Comparison of ENCODE assay signal across 11 cellular contexts in the genomic region with DNA sequence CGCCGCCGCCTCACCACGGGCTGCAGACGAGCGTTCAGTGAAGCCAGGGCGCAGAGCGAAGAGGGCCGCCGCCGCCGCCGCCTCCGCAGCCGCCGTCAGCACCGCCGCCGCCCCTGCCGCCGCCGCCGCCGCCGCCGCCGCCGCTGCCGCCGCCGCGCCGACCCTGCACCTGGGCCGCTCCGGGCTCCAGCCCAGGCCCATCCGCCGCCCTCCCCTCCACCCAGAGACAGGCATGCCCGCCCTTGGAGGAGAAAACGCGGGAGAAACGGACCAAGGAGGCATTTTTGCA. TPM values are rescaled to one million over a fixed set of nuclear protein-coding genes. Genes with fewer than 3 reads are reported as not detected.
A peak's percentile ranks its signal among the peaks of the same experiment; 100 is the strongest.
DNase-seq lines count a peak whose midpoint lies in the region; ATAC-seq lines count a peak whose summit lies in the region.
"Had no signal": no experiment of that assay in that cellular context is flagged by ENCODE, and none has a peak within 500 bp of the region (broad histone marks: within the 10 kb centered on the region; RNA-seq: fewer than 3 reads in every experiment).

No MANE protein-coding gene starts in this region.

- no peak for DNase-seq in stimulated activated naive CD8-positive, alpha-beta T cell treated with anti-CD3 and anti-CD28 coated beads, Interleukin-15, Interleukin-2, amounts not matched to agents 100 U/mL and 50 U/mL, for 24 hours
- DNase-seq in left kidney (ENCODE audit: low read depth, low spot score) (peak; percentile 18), islet precursor cell (no peak)

- peaks cover 6% of the 10 kb centered on the region for H3K9me3 Mint-ChIP-seq in stimulated activated naive CD8-positive, alpha-beta T cell treated with anti-CD3 and anti-CD28 coated beads, Interleukin-15, Interleukin-2, amounts not matched to agents 100 ng/mL and 50 ng/mL, for 24 hours
- H3K9me3 Mint-ChIP-seq in activated naive CD8-positive, alpha-beta T cell (ENCODE audit: low read depth): peaks cover 4% of the 10 kb centered on the region

- H3K36me3 ChIP-seq in urinary bladder (ENCODE audit: insufficient read depth): no peaks in the 10 kb centered on the region
- H3K36me3 ChIP-seq: cardiac muscle cell, prostate gland had no signal

- ATAC-seq in stimulated activated naive CD8-positive, alpha-beta T cell treated with anti-CD3 and anti-CD28 coated beads, Interleukin-15, Interleukin-2, amounts not matched to agents 100 U/mL and 50 U/mL, for 24 hours: no peak
- no peak for ATAC-seq in GM21786 (IDR thresholded peaks at IDR 0.05; ENCODE audit: unreplicated experiment)
- no peak for ATAC-seq in HG03139 (IDR thresholded peaks at IDR 0.05; ENCODE audit: unreplicated experiment)

- under 1% methylated on average over 39 of the region's 41 CpGs for WGBS in urinary bladder

- peaks cover 41% of the 10 kb centered on the region for H3K4me1 Mint-ChIP-seq in stimulated activated naive CD8-positive, alpha-beta T cell treated with anti-CD3 and anti-CD28 coated beads, Interleukin-15, Interleukin-2, amounts not matched to agents 100 ng/mL and 50 ng/mL, for 24 hours (ENCODE audit: low read depth)
- H3K4me1 Mint-ChIP-seq in activated naive CD8-positive, alpha-beta T cell (ENCODE audit: low read depth): peaks cover 34% of the 10 kb centered on the region

- H3K4me1 ChIP-seq in urinary bladder (ENCODE audit: insufficient read depth): peaks cover 2% of the 10 kb centered on the region
- H3K4me1 ChIP-seq: prostate gland had no signal

- no peak overlapping the region for H3K27ac ChIP-seq in urinary bladder (ENCODE audit: low read depth)
- H3K27ac ChIP-seq: cardiac muscle cell, prostate gland, VCaP had no signal

- H3K4me3 Mint-ChIP-seq in stimulated activated naive CD8-positive, alpha-beta T cell treated with anti-CD3 and anti-CD28 coated beads, Interleukin-15, Interleukin-2, amounts not matched to agents 100 ng/mL and 50 ng/mL, for 24 hours: peak overlapping the region; percentile 67
- H3K4me3 Mint-ChIP-seq in activated naive CD8-positive, alpha-beta T cell: peak overlapping the region; percentile 76

- peaks cover 76% of the 10 kb centered on the region for H3K27me3 Mint-ChIP-seq in stimulated activated naive CD8-positive, alpha-beta T cell treated with anti-CD3 and anti-CD28 coated beads, Interleukin-15, Interleukin-2, amounts not matched to agents 100 ng/mL and 50 ng/mL, for 24 hours
- peaks cover 54% of the 10 kb centered on the region for H3K27me3 Mint-ChIP-seq in activated naive CD8-positive, alpha-beta T cell

- H3K27ac Mint-ChIP-seq in stimulated activated naive CD8-positive, alpha-beta T cell treated with anti-CD3 and anti-CD28 coated beads, Interleukin-15, Interleukin-2, amounts not matched to agents 100 ng/mL and 50 ng/mL, for 24 hours: no peak overlapping the region
- no peak overlapping the region for H3K27ac Mint-ChIP-seq in activated naive CD8-positive, alpha-beta T cell

- peak overlapping the region; percentile 24 for H3K4me3 ChIP-seq in urinary bladder (ENCODE audit: low read depth, low read length)
- H3K4me3 ChIP-seq: cardiac muscle cell, prostate gland had no signal

- peaks cover 9% of the 10 kb centered on the region for H3K36me3 Mint-ChIP-seq in stimulated activated naive CD8-positive, alpha-beta T cell treated with anti-CD3 and anti-CD28 coated beads, Interleukin-15, Interleukin-2, amounts not matched to agents 100 ng/mL and 50 ng/mL, for 24 hours (ENCODE audit: low read depth)
- H3K36me3 Mint-ChIP-seq in activated naive CD8-positive, alpha-beta T cell: no peaks in the 10 kb centered on the region

RNA-seq across cellular contexts. Expression of gene POU3F3, which starts 3.0 kb away (rescaled TPM):
- total RNA-seq in urinary bladder: 0.32 TPM
- polyA plus RNA-seq in urinary bladder: not detected
- total RNA-seq: cardiac muscle cell had no signal
- polyA plus RNA-seq: cardiac muscle cell had no signal
